40 cellular contexts compared by ENCODE assay signal in genomic region chr11:78097666-78098385, GRCh38. TPM values are rescaled to one million over a fixed set of nuclear protein-coding genes. Genes with fewer than 3 reads are reported as not detected.
"Had no signal": no experiment of that assay in that cellular context is flagged by ENCODE, and none has a peak within 500 bp of the region (broad histone marks: within the 10 kb centered on the region; RNA-seq: fewer than 3 reads in every experiment).

No MANE protein-coding gene starts in this region.

- H3K27ac Mint-ChIP-seq: activated CD4-positive, alpha-beta memory T cell treated with anti-CD3 and anti-CD28 coated beads for 36 hours; activated CD4-positive, alpha-beta T cell treated with anti-CD3 and anti-CD28 coated beads, Interleukin-2, amount 10 ng/mL, durations not matched to agents 24 days and 14 days; activated CD8-positive, alpha-beta T cell treated with anti-CD3 and anti-CD28 coated beads for 36 hours; activated naive CD4-positive, alpha-beta T cell treated with anti-CD3 and anti-CD28 coated beads for 36 hours; activated naive CD4-positive, alpha-beta T cell treated with anti-CD3 and anti-CD28 coated beads, Interleukin-2, amount 50 U/mL, for 72 hours; activated naive CD8-positive, alpha-beta T cell treated with anti-CD3 and anti-CD28 coated beads for 36 hours; activated T-cell treated with anti-CD3 and anti-CD28 coated beads, Interleukin-2, amount 50 U/mL, for 72 hours; activated T-helper 1 cell treated with anti-CD3 and anti-CD28 coated beads, Interleukin-12 subunit alpha, Interleukin-12 subunit beta, Interleukin-2, Interleukin-4 antibody, amounts not matched to agents 30 ng/mL and 10 ng/mL and 1 ng/mL, durations not matched to agents 14 hours and 24 hours and 36 hours; activated T-helper 17 cell treated with anti-CD3 and anti-CD28 coated beads, Interleukin-2, amount 50 U/mL, for 72 hours; T-helper 1 cell treated with Interleukin-12 subunit alpha and Interleukin-12 subunit beta and Interleukin-4 antibody, amounts not matched to agents 30 μg/mL and 1 μg/mL, for 36 hours; T-helper 2 cell treated with Interferon-gamma antibody and Interleukin-4, amounts not matched to agents 5 μg/mL and 100 μg/mL, for 36 hours; WTC11 had no signal

- H3K9me3 Mint-ChIP-seq: activated CD4-positive, alpha-beta memory T cell treated with anti-CD3 and anti-CD28 coated beads for 36 hours; activated CD8-positive, alpha-beta T cell treated with anti-CD3 and anti-CD28 coated beads for 36 hours; activated naive CD4-positive, alpha-beta T cell treated with anti-CD3 and anti-CD28 coated beads for 36 hours; activated naive CD4-positive, alpha-beta T cell treated with anti-CD3 and anti-CD28 coated beads, Interleukin-2, amount 50 U/mL, for 72 hours; activated naive CD8-positive, alpha-beta T cell treated with anti-CD3 and anti-CD28 coated beads for 36 hours; activated T-cell treated with anti-CD3 and anti-CD28 coated beads, Interleukin-2, amount 50 U/mL, for 4 hours; activated T-helper 1 cell treated with anti-CD3 and anti-CD28 coated beads, Interleukin-12 subunit alpha, Interleukin-12 subunit beta, Interleukin-2, Interleukin-4 antibody, amounts not matched to agents 30 ng/mL and 10 ng/mL and 1 ng/mL, durations not matched to agents 14 hours and 24 hours and 36 hours; activated T-helper 17 cell treated with anti-CD3 and anti-CD28 coated beads, Interleukin-2, amount 50 U/mL, for 72 hours; brain; central memory CD8-positive, alpha-beta T cell; T-helper 1 cell treated with Interleukin-12 subunit alpha and Interleukin-12 subunit beta and Interleukin-4 antibody, amounts not matched to agents 30 μg/mL and 1 μg/mL, for 36 hours; T-helper 2 cell treated with Interferon-gamma antibody and Interleukin-4, amounts not matched to agents 5 μg/mL and 100 μg/mL, for 36 hours; WTC11 had no signal

- H3K36me3 ChIP-seq: cardiac muscle cell had no signal

- H3K27me3 ChIP-seq: adrenal gland, cardiac muscle cell had no signal

- H3K9me3 ChIP-seq: adrenal gland had no signal

- H3K4me1 Mint-ChIP-seq: activated T-helper 17 cell treated with anti-CD3 and anti-CD28 coated beads, Interleukin-2, amount 50 U/mL, for 72 hours; central memory CD8-positive, alpha-beta T cell; WTC11 had no signal

- H3K27ac ChIP-seq: adrenal gland, cardiac muscle cell, WERI-Rb-1 had no signal

- H3K4me3 Mint-ChIP-seq: activated CD4-positive, alpha-beta memory T cell treated with anti-CD3 and anti-CD28 coated beads for 36 hours; activated CD4-positive, alpha-beta T cell treated with anti-CD3 and anti-CD28 coated beads, Interleukin-2, amount 10 ng/mL, durations not matched to agents 24 days and 14 days; activated CD8-positive, alpha-beta T cell treated with anti-CD3 and anti-CD28 coated beads for 36 hours; activated naive CD4-positive, alpha-beta T cell treated with anti-CD3 and anti-CD28 coated beads for 36 hours; activated naive CD8-positive, alpha-beta T cell treated with anti-CD3 and anti-CD28 coated beads for 36 hours; activated T-cell treated with anti-CD3 and anti-CD28 coated beads, Interleukin-2, amount 50 U/mL, for 4 hours; activated T-cell treated with anti-CD3 and anti-CD28 coated beads, Interleukin-2, amount 50 U/mL, for 72 hours; activated T-helper 1 cell treated with anti-CD3 and anti-CD28 coated beads, Interleukin-12 subunit alpha, Interleukin-12 subunit beta, Interleukin-2, Interleukin-4 antibody, amounts not matched to agents 30 ng/mL and 10 ng/mL and 1 ng/mL, durations not matched to agents 14 hours and 24 hours and 36 hours; activated T-helper 17 cell treated with anti-CD3 and anti-CD28 coated beads, Interleukin-2, amount 50 U/mL, for 72 hours; brain; central memory CD8-positive, alpha-beta T cell; T-helper 1 cell treated with Interleukin-12 subunit alpha and Interleukin-12 subunit beta and Interleukin-4 antibody, amounts not matched to agents 30 μg/mL and 1 μg/mL, for 36 hours; T-helper 2 cell treated with Interferon-gamma antibody and Interleukin-4, amounts not matched to agents 5 μg/mL and 100 μg/mL, for 36 hours; WTC11 had no signal

- H3K4me3 ChIP-seq: adrenal gland, cardiac muscle cell had no signal

- H3K27me3 Mint-ChIP-seq: activated CD4-positive, alpha-beta memory T cell treated with anti-CD3 and anti-CD28 coated beads for 36 hours; activated CD4-positive, alpha-beta T cell treated with anti-CD3 and anti-CD28 coated beads, Interleukin-2, amount 10 ng/mL, durations not matched to agents 24 days and 14 days; activated CD8-positive, alpha-beta T cell treated with anti-CD3 and anti-CD28 coated beads for 36 hours; activated naive CD8-positive, alpha-beta T cell treated with anti-CD3 and anti-CD28 coated beads for 36 hours; activated T-helper 17 cell treated with anti-CD3 and anti-CD28 coated beads, Interleukin-2, amount 50 U/mL, for 72 hours; brain; central memory CD8-positive, alpha-beta T cell had no signal

- DNase-seq: activated CD4-positive, alpha-beta memory T cell treated with anti-CD3 and anti-CD28 coated beads for 36 hours; activated CD4-positive, alpha-beta T cell treated with anti-CD3 and anti-CD28 coated beads for 4 hours; activated CD4-positive, alpha-beta T cell treated with anti-CD3 and anti-CD28 coated beads, Interleukin-2, amount 10 ng/mL, durations not matched to agents 24 days and 14 days; activated CD4-positive, alpha-beta T cell treated with anti-CD3 and anti-CD28 coated beads, Interleukin-2, amount 50 U/mL, for 1 hour; activated CD4-positive, alpha-beta T cell treated with anti-CD3 and anti-CD28 coated beads, Interleukin-2, amount 50 U/mL, for 4 hours; activated CD4-positive, CD25-positive, alpha-beta regulatory T cell; activated CD8-positive, alpha-beta memory T cell treated with anti-CD3 and anti-CD28 coated beads, Interleukin-2, amount 50 U/mL, for 4 hours; activated CD8-positive, alpha-beta T cell treated with anti-CD3 and anti-CD28 coated beads for 36 hours; activated effector memory CD4-positive, alpha-beta T cell treated with anti-CD3 and anti-CD28 coated beads, Interleukin-2, amount 50 U/mL, for 16 hours; activated gamma-delta T cell treated with Interleukin-2 at 50 U/mL for 16 hours; activated naive CD4-positive, alpha-beta T cell; activated naive CD4-positive, alpha-beta T cell treated with anti-CD3 and anti-CD28 coated beads for 36 hours; activated naive CD4-positive, alpha-beta T cell treated with anti-CD3 and anti-CD28 coated beads, Interleukin-2, amount 50 U/mL, for 16 hours; activated naive CD8-positive, alpha-beta T cell treated with anti-CD3 and anti-CD28 coated beads for 36 hours; activated T-cell treated with anti-CD3 and anti-CD28 coated beads for 4 hours; activated T-cell treated with anti-CD3 and anti-CD28 coated beads, Interleukin-2, amount 50 U/mL, for 1 hour; activated T-cell treated with anti-CD3 and anti-CD28 coated beads, Interleukin-2, amount 50 U/mL, for 4 hours; activated T-cell treated with anti-CD3 and anti-CD28 coated beads, Interleukin-2, amount 50 U/mL, for 72 hours; adrenal gland; amniotic stem cell; aorta; caudate nucleus; cerebellar nuclear complex; T-helper 1 cell; T-helper 2 cell; T-helper 9 cell; WERI-Rb-1 had no signal

RNA-seq across cellular contexts. Expression of gene THRSP, which starts 34.2 kb away (rescaled TPM):
- total RNA-seq: activated CD4-positive, alpha-beta memory T cell treated with anti-CD3 and anti-CD28 coated beads for 36 hours; activated CD4-positive, alpha-beta T cell treated with anti-CD3 and anti-CD28 coated beads, Interleukin-2, amount 10 ng/mL, durations not matched to agents 24 days and 14 days; activated CD8-positive, alpha-beta memory T cell treated with anti-CD3 and anti-CD28 coated beads for 36 hours; activated CD8-positive, alpha-beta T cell treated with anti-CD3 and anti-CD28 coated beads for 36 hours; activated naive CD4-positive, alpha-beta T cell treated with anti-CD3 and anti-CD28 coated beads for 36 hours; activated naive CD4-positive, alpha-beta T cell treated with anti-CD3 and anti-CD28 coated beads, Interleukin-2, amount 50 U/mL, for 72 hours; activated naive CD8-positive, alpha-beta T cell treated with anti-CD3 and anti-CD28 coated beads for 36 hours; activated T-cell treated with anti-CD3 and anti-CD28 coated beads, Interleukin-2, amount 50 U/mL, for 4 hours; activated T-cell treated with anti-CD3 and anti-CD28 coated beads, Interleukin-2, amount 50 U/mL, for 72 hours; activated T-helper 1 cell treated with anti-CD3 and anti-CD28 coated beads, Interleukin-12 subunit alpha, Interleukin-12 subunit beta, Interleukin-2, Interleukin-4 antibody, amounts not matched to agents 30 ng/mL and 10 ng/mL and 1 ng/mL, durations not matched to agents 14 hours and 24 hours and 36 hours; activated T-helper 17 cell treated with anti-CD3 and anti-CD28 coated beads, Interleukin-2, amount 50 U/mL, for 72 hours; astrocyte; bronchial epithelial cell; cardiac muscle cell; chondrocyte; WTC11 had no signal
